Comparison of ENCODE assay signal across 31 cellular contexts in genomic region chr4:2396781-2397368, GRCh38. TPM values are rescaled to one million over a fixed set of nuclear protein-coding genes. Genes with fewer than 3 reads are reported as not detected.
"Had no signal": no experiment of that assay in that cellular context is flagged by ENCODE, and none has a peak within 500 bp of the region (broad histone marks: within the 10 kb centered on the region; RNA-seq: fewer than 3 reads in every experiment).

No MANE protein-coding gene starts in this region.

- H3K4me1 ChIP-seq: prostate gland had no signal

- H3K4me3 ChIP-seq: esophagus muscularis mucosa, gastrocnemius medialis, ovary, prostate gland had no signal

- H3K36me3 ChIP-seq: esophagus muscularis mucosa, gastrocnemius medialis, ovary, prostate gland had no signal

- H3K9me3 ChIP-seq: esophagus muscularis mucosa, gastrocnemius medialis, ovary, prostate gland had no signal

- FAIRE-seq: endothelial cell of umbilical vein had no signal

- H3K27me3 ChIP-seq: gastrocnemius medialis, ovary had no signal

- H3K27ac ChIP-seq: esophagus muscularis mucosa, gastrocnemius medialis, ovary, prostate gland had no signal

- ATAC-seq: activated CD4-positive, alpha-beta T cell treated with anti-CD3 and anti-CD28 coated beads for 36 hours; activated T-cell treated with anti-CD3 and anti-CD28 coated beads, Interleukin-2, amount 50 U/mL, for 4 hours; effector memory CD8-positive, alpha-beta T cell; gastrocnemius medialis; left ventricle myocardium superior; natural killer cell; stimulated activated naive CD8-positive, alpha-beta T cell treated with anti-CD3 and anti-CD28 coated beads, Interleukin-15, Interleukin-2, amounts not matched to agents 100 U/mL and 50 U/mL, for 24 hours had no signal

- DNase-seq: activated B cell treated with CpG ODN at 0.5 μM for 24 hours; activated CD4-positive, alpha-beta T cell treated with anti-CD3 and anti-CD28 coated beads for 36 hours; activated CD4-positive, alpha-beta T cell treated with anti-CD3 and anti-CD28 coated beads, Interleukin-2, amount 50 U/mL, for 48 hours; activated CD8-positive, alpha-beta memory T cell treated with anti-CD3 and anti-CD28 coated beads, Interleukin-2, amount 50 U/mL, for 48 hours; activated naive CD4-positive, alpha-beta T cell treated with Interleukin-2 at 50 U/mL for 16 hours; activated naive CD8-positive, alpha-beta T cell treated with anti-CD3 and anti-CD28 coated beads for 36 hours; activated T-cell treated with anti-CD3 and anti-CD28 coated beads, Interleukin-2, amount 50 U/mL, for 4 hours; amniotic stem cell; effector memory CD8-positive, alpha-beta T cell; gastrocnemius medialis; head of caudate nucleus; hypothalamus; left ventricle myocardium superior; mammary epithelial cell; natural killer cell; ovary; stimulated activated CD4-positive, alpha-beta T cell treated with anti-CD3 and anti-CD28 coated beads, Interleukin-4, amount 100 ng/mL, for 24 hours; stimulated activated naive CD8-positive, alpha-beta T cell treated with anti-CD3 and anti-CD28 coated beads, Interleukin-15, Interleukin-2, amounts not matched to agents 100 U/mL and 50 U/mL, for 24 hours; T-helper 9 cell had no signal

RNA-seq across cellular contexts. Expression of gene CFAP99, which starts 21.9 kb away (rescaled TPM):
- total RNA-seq: activated B cell treated with CpG ODN at 0.5 μM for 24 hours; activated CD8-positive, alpha-beta memory T cell treated with anti-CD3 and anti-CD28 coated beads for 36 hours; activated naive CD8-positive, alpha-beta T cell treated with anti-CD3 and anti-CD28 coated beads for 36 hours; activated T-cell treated with anti-CD3 and anti-CD28 coated beads, Interleukin-2, amount 50 U/mL, for 4 hours; activated T-helper 2 cell treated with anti-CD3 and anti-CD28 coated beads, Interferon-gamma antibody, Interleukin-2, Interleukin-4, amounts not matched to agents 10 μg/mL and 5 μg/mL and 100 μg/mL, durations not matched to agents 14 hours and 24 hours and 36 hours; cardiac septum; chondrocyte; dermis microvascular lymphatic vessel endothelial cell; endothelial cell of umbilical vein; gastrocnemius medialis; left ventricle myocardium superior; mammary epithelial cell; mesothelial cell of epicardium; natural killer cell; subcutaneous adipose tissue; T-helper 1 cell treated with Interleukin-12 subunit alpha and Interleukin-12 subunit beta and Interleukin-4 antibody, amounts not matched to agents 30 ng/mL and 1 ng/mL, for 36 hours; urinary bladder had no signal
- polyA plus RNA-seq: mammary epithelial cell had no signal
